9 cellular contexts compared by ENCODE assay signal in the genomic region with DNA sequence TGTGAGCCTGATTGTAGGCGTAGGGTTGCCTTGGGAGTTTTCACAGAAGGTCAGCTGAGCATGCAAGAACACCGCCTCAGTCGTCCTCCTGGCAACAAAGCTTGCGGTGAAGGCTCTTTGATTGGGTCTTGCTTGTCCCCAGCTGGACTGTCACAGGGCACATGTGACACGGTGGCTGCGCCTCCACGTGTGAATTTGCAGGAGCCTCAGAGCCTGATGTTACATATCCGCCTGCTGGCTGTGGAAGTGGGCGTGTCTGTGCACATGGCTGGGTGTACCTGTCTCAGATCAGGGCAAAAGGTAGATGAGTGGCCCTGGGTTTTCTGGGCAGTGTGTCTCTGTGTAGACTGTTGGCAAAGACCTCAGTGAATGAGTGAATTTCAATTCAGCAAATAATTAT.
DNase-seq lines count a peak whose midpoint lies in the region; ATAC-seq and TF ChIP-seq lines count a peak whose summit lies in the region.
"Had no signal": no experiment of that assay in that cellular context is flagged by ENCODE, and none has a peak within 500 bp of the region (broad histone marks: within the 10 kb centered on the region; RNA-seq: fewer than 3 reads in every experiment).

No MANE protein-coding gene starts in this region.

- peak overlapping the region; percentile 55 to 73 for H3K4me3 Mint-ChIP-seq in activated T-cell treated with anti-CD3 and anti-CD28 coated beads, Interleukin-2, amount 50 U/mL, for 72 hours

- no peak for TF ChIP-seq CTCF in ascending aorta (IDR thresholded peaks at IDR 0.05)
- no peak for TF ChIP-seq CTCF in liver (IDR thresholded peaks at IDR 0.05; ENCODE audit: low read depth, low read length, missing input control)
- peak in 1 of 6 experiments; percentile 13 for TF ChIP-seq CTCF in thyroid gland (IDR thresholded peaks at IDR 0.05)
- TF ChIP-seq CTCF in GM13976 (IDR thresholded peaks at IDR 0.05; ENCODE audit: borderline replicate concordance, control extremely low read depth, extremely low read depth, insufficient read depth, missing control alignments) = no peak

- peaks cover 0 to 10% of the 10 kb centered on the region in 2 donors for H3K4me1 ChIP-seq in ascending aorta
- peaks cover 6 to 59% (median 45%) of the 10 kb centered on the region in 4 donors for H3K4me1 ChIP-seq in liver (ENCODE audit: control insufficient read depth in 4 of 4, insufficient read depth in 4 of 4, low read length in 3 of 4)
- H3K4me1 ChIP-seq in thyroid gland = peaks cover 21 to 26% of the 10 kb centered on the region in 2 donors

- no peak for DNase-seq in activated T-cell treated with anti-CD3 and anti-CD28 coated beads, Interleukin-2, amount 50 U/mL, for 72 hours
- no peak for DNase-seq in activated T-cell treated with anti-CD3 and anti-CD28 coated beads, Interleukin-2, amount 50 U/mL, for 48 hours
- DNase-seq in ascending aorta (ENCODE audit: low spot score in 2 of 2) (no peak), thyroid gland (peak; percentile 74 to 78), GM13976 (ENCODE audit: low spot score) (no peak), Kasumi-1 (lab: John Stamatoyannopoulos, UW) (no peak)
- DNase-seq in activated CD4-positive, CD25-positive, alpha-beta regulatory T cell treated with anti-CD3 and anti-CD28 coated beads, Interleukin-2, amount 50 U/mL, for 72 hours = no peak

- H3K27ac ChIP-seq in ascending aorta = no peak overlapping the region
- peak overlapping the region; percentile 81 to 92 for H3K27ac ChIP-seq in liver (ENCODE audit: low read depth in 1 of 2, low read length in 2 of 2)
- peak overlapping the region in 1 of 3 donors; percentile 36 for H3K27ac ChIP-seq in thyroid gland
- H3K27ac ChIP-seq: upper lobe of left lung had no signal

- no peak for TF ChIP-seq POLR2A in thyroid gland (IDR thresholded peaks at IDR 0.05)

- H3K9me3 Mint-ChIP-seq in activated T-cell treated with anti-CD3 and anti-CD28 coated beads, Interleukin-2, amount 50 U/mL, for 72 hours = no peaks in the 10 kb centered on the region

- WGBS in liver = 21% methylated on average over 9 of the region's 9 CpGs
- 29 to 41% methylated on average over 5 to 9 of the region's 9 CpGs for WGBS in thyroid gland, 2 donors

- H3K27ac Mint-ChIP-seq in activated T-cell treated with anti-CD3 and anti-CD28 coated beads, Interleukin-2, amount 50 U/mL, for 72 hours = no peak overlapping the region

- in situ Hi-C loops in GM13976 (cut with MboI; ENCODE audit: low sequenced_read_pairs, unreplicated experiment) = no loop called here

- peaks cover 24% of the 10 kb centered on the region for H3K4me1 Mint-ChIP-seq in activated T-cell treated with anti-CD3 and anti-CD28 coated beads, Interleukin-2, amount 50 U/mL, for 72 hours (ENCODE audit: low read depth)

- intact Hi-C loops in ascending aorta (cut with DNase I) = no loop called here
- intact Hi-C loops in thyroid gland (cut with DNase I) = loop anchor here (10.0 kb wide), 1 partner anchor 92 kb away; no protein-coding TSS in a partner anchor

- H3K27me3 ChIP-seq in ascending aorta (no peaks in the 10 kb centered on the region), liver (ENCODE audit: control insufficient read depth in 4 of 4, insufficient read depth in 4 of 4, low read length in 3 of 4) (no peaks in the 10 kb centered on the region), thyroid gland (no peaks in the 10 kb centered on the region)

- no peak for TF ChIP-seq RAD21 in liver (IDR thresholded peaks at IDR 0.05)

- peaks cover 77% of the 10 kb centered on the region for H3K27me3 Mint-ChIP-seq in activated T-cell treated with anti-CD3 and anti-CD28 coated beads, Interleukin-2, amount 50 U/mL, for 72 hours (ENCODE audit: low read depth)

- H3K4me3 ChIP-seq in ascending aorta = peak overlapping the region; percentile 60 to 67
- H3K4me3 ChIP-seq in liver (ENCODE audit: low read depth in 1 of 3, low read length in 3 of 3) = peak overlapping the region; percentile 43 to 90 (median 59)
- no peak overlapping the region for H3K4me3 ChIP-seq in thyroid gland (replicated peaks in 1 of 3)

- ATAC-seq in activated T-cell treated with anti-CD3 and anti-CD28 coated beads, Interleukin-2, amount 50 U/mL, for 72 hours (replicated peaks in 1 of 2) = no peak

- H3K9me3 ChIP-seq in ascending aorta (no peaks in the 10 kb centered on the region), liver (ENCODE audit: control insufficient read depth in 4 of 4, low read length in 3 of 4) (no peaks in the 10 kb centered on the region), thyroid gland (no peaks in the 10 kb centered on the region)
- H3K9me3 ChIP-seq: upper lobe of left lung had no signal

- H3K9ac ChIP-seq in liver (ENCODE audit: low read depth in 1 of 2, low read length in 2 of 2) = no peak overlapping the region

- H3K36me3 ChIP-seq in ascending aorta = no peaks in the 10 kb centered on the region
- no peaks in the 10 kb centered on the region for H3K36me3 ChIP-seq in liver (ENCODE audit: control insufficient read depth in 4 of 4, insufficient read depth in 3 of 4, low read depth in 1 of 4, low read length in 3 of 4)
- H3K36me3 ChIP-seq in thyroid gland = no peaks in the 10 kb centered on the region
- H3K36me3 ChIP-seq: upper lobe of left lung had no signal

- H3K36me3 Mint-ChIP-seq in activated T-cell treated with anti-CD3 and anti-CD28 coated beads, Interleukin-2, amount 50 U/mL, for 72 hours (ENCODE audit: insufficient read depth in 2 of 2) = peaks cover 1 to 3% of the 10 kb centered on the region in 2 donors

TF ChIP-seq in liver, 16 proteins besides CTCF, POLR2A, EP300 and RAD21:
- TF ChIP-seq HNF4A (conservative IDR thresholded peaks at IDR 0.05) = peak; percentile 40 to 52
- TF ChIP-seq, protein P1, sequence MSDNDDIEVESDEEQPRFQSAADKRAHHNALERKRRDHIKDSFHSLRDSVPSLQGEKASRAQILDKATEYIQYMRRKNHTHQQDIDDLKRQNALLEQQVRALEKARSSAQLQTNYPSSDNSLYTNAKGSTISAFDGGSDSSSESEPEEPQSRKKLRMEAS (IDR thresholded peaks at IDR 0.05) = peak; percentile 85
- TF ChIP-seq TAF1 (conservative IDR thresholded peaks at IDR 0.05) = no peak
- TF ChIP-seq, protein P2, sequence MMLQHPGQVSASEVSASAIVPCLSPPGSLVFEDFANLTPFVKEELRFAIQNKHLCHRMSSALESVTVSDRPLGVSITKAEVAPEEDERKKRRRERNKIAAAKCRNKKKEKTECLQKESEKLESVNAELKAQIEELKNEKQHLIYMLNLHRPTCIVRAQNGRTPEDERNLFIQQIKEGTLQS (IDR thresholded peaks at IDR 0.05) = no peak
- TF ChIP-seq YY1 (IDR thresholded peaks at IDR 0.05) = peak; percentile 32
- TF ChIP-seq RXRA (IDR thresholded peaks at IDR 0.05) = peak; percentile 43 to 65
- TF ChIP-seq EGR1 (IDR thresholded peaks at IDR 0.05; ENCODE audit: low read depth in 2 of 2) = no peak
- TF ChIP-seq JUND (IDR thresholded peaks at IDR 0.05) = peak in 1 of 2 donors; percentile 13
- peak; percentile 61 for TF ChIP-seq SP1 (IDR thresholded peaks at IDR 0.05)
TF ChIP-seq in liver: peak in this region for 6.

Comparison
In these comparisons a context has a peak if more than half of its experiments do, and no peak if none do; other contexts are left out.
1. DNase-seq: peak in thyroid gland (2 of 2); none in activated T-cell treated with anti-CD3 and anti-CD28 coated beads, Interleukin-2, amount 50 U/mL, for 72 hours (0 of 2), activated T-cell treated with anti-CD3 and anti-CD28 coated beads, Interleukin-2, amount 50 U/mL, for 48 hours (0 of 2), ascending aorta (0 of 2), GM13976 (single experiment), Kasumi-1 (0 of 2) and activated CD4-positive, CD25-positive, alpha-beta regulatory T cell treated with anti-CD3 and anti-CD28 coated beads, Interleukin-2, amount 50 U/mL, for 72 hours (single experiment).
2. H3K27ac ChIP-seq: peak in liver (2 of 2); none in ascending aorta (0 of 2).
3. H3K4me3 ChIP-seq: peak in ascending aorta (2 of 2) and liver (3 of 3); none in thyroid gland (0 of 3).